10 cellular contexts compared by ENCODE assay signal in genomic region chr4:87078987-87079469, GRCh38.
DNase-seq lines count a peak whose midpoint lies in the region; ATAC-seq, FAIRE-seq and TF ChIP-seq lines count a peak whose summit lies in the region.
"Had no signal": no experiment of that assay in that cellular context is flagged by ENCODE, and none has a peak within 500 bp of the region (broad histone marks: within the 10 kb centered on the region; RNA-seq: fewer than 3 reads in every experiment).

No MANE protein-coding gene starts in this region.

- TF ChIP-seq RAD21 in IMR-90 (IDR thresholded peaks at IDR 0.05; ENCODE audit: low read length) (peak; percentile 9; the same call in 1 of the 2 replicates), H1 (IDR thresholded peaks at IDR 0.05 in 1 of 2, conservative IDR thresholded peaks at IDR 0.05 in 1 of 2; ENCODE audit: low read depth in 2 of 2, low read length in 2 of 2) (no peak)

- H2BK5ac ChIP-seq in IMR-90 (ENCODE audit: low read depth, low read length, poor library complexity, severe bottlenecking) (peak overlapping the region; percentile 88), H1 (ENCODE audit: low read depth, low read length) (no peak overlapping the region)

- H3K4me3 ChIP-seq in IMR-90 (ENCODE audit: insufficient read depth, low read depth, low read length) (no peak overlapping the region; the same call in 1 of the 2 replicates), H1 (ENCODE audit: extremely low read depth in 1 of 4, insufficient read depth in 2 of 4, low read depth in 3 of 4, low read length in 4 of 4) (no peak overlapping the region), right lobe of liver (no peak overlapping the region), subcutaneous abdominal adipose tissue (ENCODE audit: low read depth in 1 of 5, low read length in 5 of 5) (peak overlapping the region in 2 of 5 donors; percentile 9 to 16)

- no CpG with 5 or more reads among the region's 6 CpGs for WGBS in IMR-90 (ENCODE audit: extremely low coverage in 2 of 2, insufficient read length in 1 of 2), 2 experiments
- 85% methylated on average over 6 of the region's 6 CpGs; no CpG with 5 or more reads in 1 of the 2 experiments for WGBS in H1 (ENCODE audit: extremely low coverage in 1 of 2, insufficient coverage in 1 of 2, insufficient read length in 1 of 2, insufficient replicate concordance in 2 of 2, low coverage in 1 of 2, low lambda C conversion rate in 2 of 2, missing lambda C conversion rate in 1 of 2), 2 experiments
- 41% methylated on average over 6 of the region's 6 CpGs for WGBS in right lobe of liver (ENCODE audit: insufficient coverage, low coverage, low lambda C conversion rate, missing lambda C conversion rate)

- no TSS peak for BruUV-seq in IMR-90 (replicated peaks; lab: Mats Ljungman, UMichigan)

- H3K9ac ChIP-seq in IMR-90 (ENCODE audit: low read depth, low read length) (peak overlapping the region; percentile 35; the same call in 1 of the 2 replicates), H1 (replicated peaks in 1 of 4; ENCODE audit: extremely low read depth in 1 of 4, low read depth in 3 of 4, low read length in 3 of 4) (no peak overlapping the region), subcutaneous abdominal adipose tissue (ENCODE audit: low read length in 5 of 5) (peak overlapping the region in 3 of 5 donors; percentile 6 to 63 (median 47))

- H3K4me1 ChIP-seq in IMR-90 (ENCODE audit: control insufficient read depth, insufficient read depth, low read length) (peaks cover 10% of the 10 kb centered on the region), H1 (replicated peaks in 1 of 4; ENCODE audit: control insufficient read depth in 3 of 4, insufficient read depth in 4 of 4, low read length in 3 of 4) (peaks cover 0 to 7% (median 1%) of the 10 kb centered on the region in 4 experiments; a peak in 2 of 7 replicates), right lobe of liver (peaks cover 0 to 6% (median 2%) of the 10 kb centered on the region in 4 donors), subcutaneous abdominal adipose tissue (ENCODE audit: control insufficient read depth in 5 of 5, insufficient read depth in 5 of 5, low read length in 5 of 5) (peaks cover 0 to 56% (median 47%) of the 10 kb centered on the region in 5 donors)

- peak overlapping the region; percentile 21; the same call in 1 of the 2 replicates for H3K4ac ChIP-seq in IMR-90 (ENCODE audit: low read depth, low read length)
- no peak overlapping the region for H3K4ac ChIP-seq in H1 (replicated peaks; ENCODE audit: insufficient read length, low read depth, low read length)

- no peak for TF ChIP-seq CTCF in IMR-90 (conservative IDR thresholded peaks at IDR 0.05; ENCODE audit: low read depth, low read length)
- TF ChIP-seq CTCF in H1 (IDR thresholded peaks at IDR 0.05; ENCODE audit: control extremely low read depth in 1 of 3, insufficient read depth in 1 of 3, low read depth in 1 of 3, low read length in 3 of 3), result no peak
- TF ChIP-seq CTCF in right lobe of liver (IDR thresholded peaks at IDR 0.05), result no peak

- no peaks in the 10 kb centered on the region for H3K9me3 ChIP-seq in IMR-90 (ENCODE audit: control insufficient read depth, insufficient read depth, low read length)
- H3K9me3 ChIP-seq in H1 (ENCODE audit: insufficient read depth in 2 of 2, low read depth in 1 of 2, low read length in 1 of 2), result no peaks in the 10 kb centered on the region
- H3K9me3 ChIP-seq in right lobe of liver, result no peaks in the 10 kb centered on the region
- no peaks in the 10 kb centered on the region for H3K9me3 ChIP-seq in subcutaneous abdominal adipose tissue (ENCODE audit: control insufficient read depth in 5 of 5, low read length in 5 of 5)

- no peaks in the 10 kb centered on the region for H3K23me2 ChIP-seq in H1 (ENCODE audit: low read depth, low read length)

- H3K23ac ChIP-seq in IMR-90 (ENCODE audit: low read depth, low read length) (peak overlapping the region; percentile 65), H1 (ENCODE audit: insufficient read length) (no peak overlapping the region)

- peak overlapping the region; percentile 44; the same call in 1 of the 2 replicates for H3K18ac ChIP-seq in IMR-90 (ENCODE audit: low read depth, low read length)
- no peak overlapping the region for H3K18ac ChIP-seq in H1 (ENCODE audit: extremely low read depth, low read length)

- peak overlapping the region; percentile 65; the same call in 1 of the 2 replicates for H3K56ac ChIP-seq in IMR-90 (ENCODE audit: extremely low read depth, insufficient read depth, low read length)
- no peak overlapping the region for H3K56ac ChIP-seq in H1 (replicated peaks; ENCODE audit: insufficient read length, low read depth, low read length)

- peaks cover 0 to 79% of the 10 kb centered on the region in 2 experiments; a peak in 3 of 4 replicates for H3K79me2 ChIP-seq in H1 (ENCODE audit: control insufficient read depth in 1 of 2, insufficient read depth in 2 of 2, low read length in 2 of 2)

- H4K8ac ChIP-seq in IMR-90 (ENCODE audit: low read depth in 2 of 2, low read length in 2 of 2) (peak overlapping the region in 1 of 2 experiments; percentile 65; a peak in 2 of 4 replicates), H1 (ENCODE audit: extremely low read depth, insufficient read depth, low read length) (no peak overlapping the region)

- H3K4me2 ChIP-seq in IMR-90 (ENCODE audit: low read depth, low read length), result peak overlapping the region; percentile 77
- H3K4me2 ChIP-seq in H1 (ENCODE audit: insufficient read depth in 1 of 2, low read depth in 2 of 2, low read length in 2 of 2), result no peak overlapping the region

- H3K9me1 ChIP-seq in IMR-90 (ENCODE audit: insufficient read depth, low read length), result peaks cover 5% of the 10 kb centered on the region; the same call in 1 of the 2 replicates

- H3K14ac ChIP-seq in IMR-90 (replicated peaks; ENCODE audit: low read depth, low read length), result no peak overlapping the region
- H3K14ac ChIP-seq in H1 (ENCODE audit: insufficient read length), result no peak overlapping the region

- peak overlapping the region; percentile 41; the same call in 1 of the 3 replicates for H2BK15ac ChIP-seq in IMR-90 (ENCODE audit: low read depth, low read length)
- H2BK15ac ChIP-seq in H1 (ENCODE audit: low read length), result no peak overlapping the region

- DNase-seq in IMR-90 (peak; percentile 88), H1 (ENCODE audit: low read depth in 1 of 2, low spot score in 2 of 2) (no peak), right lobe of liver (no peak), GM12892 (ENCODE audit: insufficient read length) (no peak), erythroblast (lab: John Stamatoyannopoulos, UW) (no peak)

- POLR2A ChIA-PET in IMR-90 (lab: Charles Lee; ENCODE audit: unreplicated experiment), result no interaction called here
- POLR2A ChIA-PET in H1 (lab: Charles Lee; ENCODE audit: partially characterized antibody), result interaction anchor here (1.0 to 1.2 kb wide), 2 partner anchors 17 to 143 kb away, joined by 3 read pairs; no protein-coding TSS in a partner anchor

- peak overlapping the region; percentile 12; the same call in 1 of the 2 replicates for H2BK20ac ChIP-seq in IMR-90 (ENCODE audit: low read depth, low read length)
- no peak overlapping the region for H2BK20ac ChIP-seq in H1 (ENCODE audit: low read length)

- H2BK120ac ChIP-seq in IMR-90 (ENCODE audit: low read depth, low read length) (peak overlapping the region; percentile 28; the same call in 1 of the 2 replicates), H1 (replicated peaks; ENCODE audit: low read depth, low read length) (no peak overlapping the region)

- FAIRE-seq in H1 (lab: Jason Lieb, UNC) (peak; percentile 19), GM12892 (lab: Jason Lieb, UNC) (no peak)
- FAIRE-seq: TTC549 had no signal

- H4K20me1 ChIP-seq in IMR-90 (ENCODE audit: insufficient read depth, low read length) (no peaks in the 10 kb centered on the region), H1 (replicated peaks in 1 of 2; ENCODE audit: control insufficient read depth in 1 of 2, insufficient read depth in 2 of 2, low read length in 2 of 2) (peaks cover 2 to 5% of the 10 kb centered on the region in 2 experiments)

- in situ Hi-C loops in IMR-90 (cut with MboI; ENCODE audit: low sequenced_read_pairs), result no loop called here

- H3K36me3 ChIP-seq in IMR-90 (ENCODE audit: control insufficient read depth, insufficient read depth, low read length), result no peaks in the 10 kb centered on the region
- H3K36me3 ChIP-seq in H1 (ENCODE audit: control insufficient read depth in 2 of 4, insufficient read depth in 4 of 4, low read length in 3 of 4), result peaks cover 0 to 3% (median 0%) of the 10 kb centered on the region in 4 experiments; a peak in 1 of 8 replicates
- peaks cover 0 to under 1% (median 0%) of the 10 kb centered on the region in 4 donors for H3K36me3 ChIP-seq in right lobe of liver
- no peaks in the 10 kb centered on the region for H3K36me3 ChIP-seq in subcutaneous abdominal adipose tissue (ENCODE audit: control insufficient read depth in 5 of 5, insufficient read depth in 5 of 5, low read length in 5 of 5)

- peak overlapping the region; percentile 40; the same call in 1 of the 2 replicates for H4K91ac ChIP-seq in IMR-90 (ENCODE audit: insufficient read depth, low read depth, low read length)
- H4K91ac ChIP-seq in H1 (replicated peaks; ENCODE audit: insufficient read length, low read length), result no peak overlapping the region

- H4K5ac ChIP-seq in IMR-90 (ENCODE audit: low read depth, low read length) (no peak overlapping the region), H1 (ENCODE audit: insufficient read length, low read depth, low read length) (no peak overlapping the region)

- ATAC-seq in IMR-90 (ENCODE audit: low read depth) (peak; percentile 90), right lobe of liver (peak; percentile 51 to 69 (median 61)), HG02798 (IDR thresholded peaks at IDR 0.05; ENCODE audit: poor library complexity, unreplicated experiment) (no peak), GM19452 (IDR thresholded peaks at IDR 0.05; ENCODE audit: unreplicated experiment) (no peak)

- H3K27ac ChIP-seq in IMR-90 (ENCODE audit: insufficient read depth, low read length) (peak overlapping the region; percentile 73), H1 (ENCODE audit: low read depth, low read length) (no peak overlapping the region), right lobe of liver (no peak overlapping the region), subcutaneous abdominal adipose tissue (ENCODE audit: low read depth, low read length) (peak overlapping the region; percentile 85)
- H3K27ac ChIP-seq: HL-60 had no signal

- no peak overlapping the region for H2BK12ac ChIP-seq in H1 (ENCODE audit: low read depth, low read length)

- CTCF ChIA-PET in IMR-90 (lab: Yijun Ruan, JAX), result interaction anchor here (1.0 to 2.6 kb wide), 2 partner anchors 71 to 156 kb away, joined by 3 to 10 read pairs; no protein-coding TSS in a partner anchor
- CTCF ChIA-PET in H1 (lab: Charles Lee; ENCODE audit: partially characterized antibody), result interaction anchor here (1.2 to 2.1 kb wide), 6 partner anchors 10 to 157 kb away, joined by 3 to 15 read pairs (median 6); no protein-coding TSS in a partner anchor

- H2AK9ac ChIP-seq in IMR-90 (replicated peaks; ENCODE audit: low read depth, low read length, poor library complexity), result no peak overlapping the region

- H2AFZ ChIP-seq in IMR-90 (replicated peaks; ENCODE audit: low read length, poor library complexity) (no peak overlapping the region), H1 (ENCODE audit: low read length) (no peak overlapping the region)

- no peak for TF ChIP-seq POLR2A in IMR-90 (IDR thresholded peaks at IDR 0.05; ENCODE audit: low read depth, low read length)
- TF ChIP-seq POLR2A in H1 (IDR thresholded peaks at IDR 0.05; ENCODE audit: control extremely low read depth in 1 of 2, low read depth in 2 of 2, low read length in 2 of 2), result no peak
- no peak for TF ChIP-seq POLR2A in right lobe of liver (IDR thresholded peaks at IDR 0.05)
- no peak for TF ChIP-seq POLR2A in GM12892 (IDR thresholded peaks at IDR 0.05; ENCODE audit: low read depth, low read length)
- no peak for TF ChIP-seq POLR2A in erythroblast (IDR thresholded peaks at IDR 0.05; ENCODE audit: low read length)

- H2AK5ac ChIP-seq in IMR-90 (ENCODE audit: low read depth, low read length) (peak overlapping the region; percentile 54; the same call in 1 of the 2 replicates), H1 (ENCODE audit: low read depth, low read length) (no peak overlapping the region)

- peaks cover 19 to 49% of the 10 kb centered on the region in 2 experiments for H3K79me1 ChIP-seq in IMR-90 (ENCODE audit: low read depth in 1 of 2, low read length in 2 of 2)
- peaks cover 7% of the 10 kb centered on the region for H3K79me1 ChIP-seq in H1 (ENCODE audit: low read depth, low read length)

- intact Hi-C loops in IMR-90 (cut with micrococcal nuclease), result loop anchor here (2.0 kb wide), 1 partner anchor 72 kb away; no protein-coding TSS in a partner anchor
- intact Hi-C loops in right lobe of liver (cut with DNase I), result no loop called here

- dilution Hi-C loops in IMR-90 (cut with HindIII; ENCODE audit: low sequenced_read_pairs, unreplicated experiment), result no loop called here

- TF ChIP-seq EP300 in H1 (IDR thresholded peaks at IDR 0.05; ENCODE audit: borderline replicate concordance in 1 of 2, low read depth in 2 of 2, low read length in 2 of 2), result no peak

- H3K27me3 ChIP-seq in IMR-90 (ENCODE audit: control insufficient read depth, insufficient read depth, low read length) (no peaks in the 10 kb centered on the region), H1 (replicated peaks in 1 of 4; ENCODE audit: control insufficient read depth in 3 of 4, extremely low read depth in 1 of 4, insufficient read depth in 3 of 4, low read length in 3 of 4) (no peaks in the 10 kb centered on the region), right lobe of liver (no peaks in the 10 kb centered on the region), subcutaneous abdominal adipose tissue (ENCODE audit: control insufficient read depth in 5 of 5, insufficient read depth in 4 of 5, low read length in 5 of 5) (no peaks in the 10 kb centered on the region)

Comparison
In these comparisons a context has a peak if more than half of its experiments do, and no peak if none do; other contexts are left out.
1. ATAC-seq: peak in IMR-90 (single experiment) and right lobe of liver (4 of 4); none in HG02798 (single experiment) and GM19452 (single experiment).
2. H3K27ac ChIP-seq: peak in IMR-90 (single experiment) and subcutaneous abdominal adipose tissue (single experiment); none in H1 (single experiment) and right lobe of liver (0 of 3).
3. H3K9ac ChIP-seq: peak in IMR-90 (single experiment) and subcutaneous abdominal adipose tissue (3 of 5); none in H1 (0 of 4).